Comparison of ENCODE assay signal across 8 cellular contexts in genomic region chr9:113376634-113377531, GRCh38. TPM values are rescaled to one million over a fixed set of nuclear protein-coding genes. Genes with fewer than 3 reads are reported as not detected.
DNase-seq lines count a peak whose midpoint lies in the region; ATAC-seq and TF ChIP-seq lines count a peak whose summit lies in the region.

TSS of gene HDHD3 (minus strand) at chr9:113376986. CDS start at chr9:113374354, 2,632 bp downstream.

- ATAC-seq in HG02759 (IDR thresholded peaks at IDR 0.05; ENCODE audit: unreplicated experiment) = peak; percentile 87
- ATAC-seq in sciatic nerve = peak; percentile 94

- peak; percentile 96 for DNase-seq in GM13976 (ENCODE audit: low spot score)
- peak; percentile 76 for DNase-seq in NCI-H1436 (lab: John Stamatoyannopoulos, UW)
- peak; percentile 56 for DNase-seq in T1000 (lab: John Stamatoyannopoulos, UW)
- DNase-seq in astrocyte of the hippocampus (ENCODE audit: low read depth, low spot score) = peak; percentile 90
- DNase-seq in hypothalamus (lab: John Stamatoyannopoulos, UW) = peak in 46 of 51 donors; percentile 13 to 82 (median 59)
- peak; percentile 86 for DNase-seq in sciatic nerve (ENCODE audit: low spot score)
- DNase-seq in NK-92 treated with Interleukin-12 subunit alpha and Interleukin-12 subunit beta, amount 100 ng/mL, for 24 hours (lab: John Stamatoyannopoulos, UW) = no peak

- intact Hi-C loops in sciatic nerve (cut with DNase I) = no loop called here

- in situ Hi-C loops in GM13976 (cut with MboI; ENCODE audit: low sequenced_read_pairs, unreplicated experiment) = no loop called here

- no peak for TF ChIP-seq CTCF in GM13976 (IDR thresholded peaks at IDR 0.05; ENCODE audit: borderline replicate concordance, control extremely low read depth, extremely low read depth, insufficient read depth, missing control alignments)

RNA-seq across cellular contexts. Expression of gene HDHD3, which starts in this region (rescaled TPM):
- 11.6 TPM for total RNA-seq in sciatic nerve
